ENCODE assay signal across 24 cellular contexts in genomic region chr4:10421344-10422055, GRCh38. TPM values are rescaled to one million over a fixed set of nuclear protein-coding genes. Genes with fewer than 3 reads are reported as not detected.
A peak's percentile ranks its signal among the peaks of the same experiment; 100 is the strongest.
DNase-seq lines count a peak whose midpoint lies in the region; ATAC-seq and TF ChIP-seq lines count a peak whose summit lies in the region.
"Had no signal": no experiment of that assay in that cellular context is flagged by ENCODE, and none has a peak within 500 bp of the region (broad histone marks: within the 10 kb centered on the region; RNA-seq: fewer than 3 reads in every experiment).

No MANE protein-coding gene starts in this region.

- dilution Hi-C loops in mammary epithelial cell (cut with HindIII; ENCODE audit: low sequenced_read_pairs): no loop called here

- H3K27ac Mint-ChIP-seq in MCF 10A (ENCODE audit: low read depth, unreplicated experiment): no peak overlapping the region
- H3K27ac Mint-ChIP-seq: H9; natural killer cell treated with Interleukin-12 subunit alpha and Interleukin-12 subunit beta and Interleukin-15 and Interleukin-18, amount 100 ng/mL, for 72 hours had no signal

- no peaks in the 10 kb centered on the region for H3K9me3 ChIP-seq in mammary epithelial cell (replicated peaks; ENCODE audit: insufficient read depth, low read length)
- H3K9me3 ChIP-seq: pancreas had no signal

- no peak overlapping the region for H3K4me3 Mint-ChIP-seq in MCF 10A (ENCODE audit: unreplicated experiment)
- H3K4me3 Mint-ChIP-seq: CD8-positive, alpha-beta memory T cell; H9; natural killer cell treated with Interleukin-12 subunit alpha and Interleukin-12 subunit beta and Interleukin-15 and Interleukin-18, amount 100 ng/mL, for 72 hours had no signal

- H3K9me3 Mint-ChIP-seq in MCF 10A (ENCODE audit: unreplicated experiment): peaks cover 2% of the 10 kb centered on the region

- H3K4me1 Mint-ChIP-seq in MCF 10A (ENCODE audit: insufficient read depth, unreplicated experiment): no peaks in the 10 kb centered on the region
- H3K4me1 Mint-ChIP-seq: H9 had no signal

- H3K4me1 ChIP-seq in mammary epithelial cell (ENCODE audit: insufficient read depth, low read length): no peaks in the 10 kb centered on the region
- H3K4me1 ChIP-seq: pancreas, tibial nerve had no signal

- no peaks in the 10 kb centered on the region for H3K27me3 Mint-ChIP-seq in MCF 10A (ENCODE audit: insufficient read depth, unreplicated experiment)

- no peak for ATAC-seq in GM19328 (IDR thresholded peaks at IDR 0.05; ENCODE audit: unreplicated experiment)
- no peak for ATAC-seq in HG03280 (IDR thresholded peaks at IDR 0.05; ENCODE audit: unreplicated experiment)
- no peak for ATAC-seq in left colon
- ATAC-seq: natural killer cell treated with Interleukin-12 subunit alpha and Interleukin-12 subunit beta and Interleukin-15 and Interleukin-18, amount 100 ng/mL, for 72 hours; pancreas; sciatic nerve had no signal

- in situ Hi-C loops in mammary epithelial cell (cut with MboI; ENCODE audit: low sequenced_read_pairs in 2 of 2): no loop called here

- no peaks in the 10 kb centered on the region for H3K36me3 ChIP-seq in mammary epithelial cell (ENCODE audit: insufficient read depth, low read length)
- H3K36me3 ChIP-seq: pancreas, tibial nerve had no signal

- TF ChIP-seq CTCF in mammary epithelial cell (conservative IDR thresholded peaks at IDR 0.05 in 1 of 2, IDR thresholded peaks at IDR 0.05 in 1 of 2; ENCODE audit: extremely low read depth in 1 of 2, insufficient read depth in 1 of 2, low read depth in 1 of 2, low read length in 2 of 2) (no peak), MCF 10A (IDR thresholded peaks at IDR 0.05; ENCODE audit: unreplicated experiment) (no peak)

- no peak overlapping the region for H3K4me2 ChIP-seq in mammary epithelial cell (ENCODE audit: insufficient read depth, low read depth, low read length)

- whole genome bisulfite sequencing in mammary epithelial cell (ENCODE audit: low coverage, missing lambda C conversion rate): 91% methylated on average over 3 of the region's 3 CpGs

- DNase-seq in mammary epithelial cell: peak; percentile 25
- no peak for DNase-seq in MCF 10A (ENCODE audit: unreplicated experiment)
- DNase-seq in NCI-H1105 treated with DMSO at 0.1 percent for 48 hours (lab: John Stamatoyannopoulos, UW): peak; percentile 35
- peak; percentile 9 for DNase-seq in astrocyte of the hippocampus (ENCODE audit: low read depth, low spot score)
- DNase-seq in left colon: no peak
- DNase-seq in glomerular visceral epithelial cell (ENCODE audit: extremely low spot score): no peak
- DNase-seq: activated CD4-positive, alpha-beta T cell treated with anti-CD3 and anti-CD28 coated beads for 48 hours; activated CD8-positive, alpha-beta memory T cell treated with anti-CD3 and anti-CD28 coated beads, Interleukin-2, amount 50 U/mL, for 48 hours; activated gamma-delta T cell; DMS79; effector memory CD4-positive, alpha-beta T cell; H9; Kasumi-1; NCI-H1436 treated with DMSO at 0.1 percent for 48 hours; NCI-H526 treated with DMSO at 0.1 percent for 48 hours; OCI-M1; pancreas; SHP77 had no signal

- no peaks in the 10 kb centered on the region for H3K36me3 Mint-ChIP-seq in MCF 10A (ENCODE audit: insufficient read depth, unreplicated experiment)

- POLR2A ChIA-PET in MCF 10A (lab: Yijun Ruan, JAX): interaction anchor here (0.7 kb wide), 1 partner anchor 185 kb away, joined by 3 read pairs; no protein-coding TSS in a partner anchor

- H3K9ac ChIP-seq in mammary epithelial cell (ENCODE audit: insufficient read depth, low read length): no peak overlapping the region

- BruUV-seq in mammary epithelial cell (replicated peaks; lab: Mats Ljungman, UMichigan) (no TSS peak), MCF 10A (replicated peaks; lab: Mats Ljungman, UMichigan) (no TSS peak)

- no peaks in the 10 kb centered on the region for H3K27me3 ChIP-seq in mammary epithelial cell (ENCODE audit: insufficient read depth, low read length)
- H3K27me3 ChIP-seq: pancreas, tibial nerve had no signal

- H3K27ac ChIP-seq in mammary epithelial cell (ENCODE audit: insufficient read depth, low read depth, low read length): no peak overlapping the region
- H3K27ac ChIP-seq: pancreas, tibial nerve had no signal

- H2AFZ ChIP-seq in mammary epithelial cell (ENCODE audit: low read depth, low read length): no peak overlapping the region

- no peaks in the 10 kb centered on the region for H4K20me1 ChIP-seq in mammary epithelial cell (ENCODE audit: insufficient read depth, low read length)

- intact Hi-C loops in mammary epithelial cell (cut with micrococcal nuclease) (no loop called here), MCF 10A (cut with micrococcal nuclease) (no loop called here), left colon (cut with DNase I, micrococcal nuclease) (no loop called here)

- CTCF ChIA-PET in mammary epithelial cell (lab: Charles Lee; ENCODE audit: low non-redundant PET) (no interaction called here), MCF 10A (lab: Yijun Ruan, JAX) (interaction anchor here (0.5 to 2.0 kb wide), 3 partner anchors 8 to 18 kb away, joined by 3 to 8 read pairs (median 3); no protein-coding TSS in a partner anchor)

- no peaks in the 10 kb centered on the region for H3K79me2 ChIP-seq in mammary epithelial cell (ENCODE audit: insufficient read depth, low read length)

- no peak overlapping the region for H3K4me3 ChIP-seq in mammary epithelial cell (replicated peaks in 1 of 3; ENCODE audit: insufficient read depth in 1 of 3, low read depth in 2 of 3, low read length in 3 of 3)
- H3K4me3 ChIP-seq: pancreas, tibial nerve had no signal

RNA-seq across cellular contexts. Expression of gene ZNF518B, which starts 35.7 kb away (rescaled TPM):
- total RNA-seq in mammary epithelial cell: 10 to 100 TPM; 16.1 to 31.8 TPM
- 4.7 TPM for polyA plus RNA-seq in mammary epithelial cell
- 15.3 TPM for polyA minus RNA-seq in mammary epithelial cell
- 1.5 and 3.1 TPM in 2 replicates for total RNA-seq in MCF 10A (2022)
- 10 to 100 TPM; 14.5 to 14.7 TPM for total RNA-seq in left colon

Comparison
In these comparisons a context has a peak if more than half of its experiments do, and no peak if none do; other contexts are left out.
1. DNase-seq: peak in mammary epithelial cell (single experiment), NCI-H1105 treated with DMSO at 0.1 percent for 48 hours (single experiment) and astrocyte of the hippocampus (single experiment); none in MCF 10A (single experiment), left colon (0 of 2) and glomerular visceral epithelial cell (single experiment).